ENCODE assay signal across 1 cellular context in genomic region chr19:15672580-15673175, GRCh38.
TF ChIP-seq lines count a peak whose summit lies in the region.

CYP4F12 (plus strand) TSS chr19:15673087; CDS start chr19:15673530, 443 bp downstream.

TF ChIP-seq in K562, 482 proteins besides CTCF, POLR2A, EP300 and RAD21:
- TF ChIP-seq NFIC (IDR thresholded peaks at IDR 0.05) (peak; percentile 82), NFYB (IDR thresholded peaks at IDR 0.05; ENCODE audit: extremely low read depth, insufficient read length) (peak; percentile 45), ZKSCAN1 (IDR thresholded peaks at IDR 0.05; ENCODE audit: low read depth, low read length) (peak; percentile 89), IRF9 (tag; IDR thresholded peaks at IDR 0.05) (no peak)
TF ChIP-seq in K562: peak in this region for 3.
